ENCODE assay signal across 1 cellular context in the genomic region with DNA sequence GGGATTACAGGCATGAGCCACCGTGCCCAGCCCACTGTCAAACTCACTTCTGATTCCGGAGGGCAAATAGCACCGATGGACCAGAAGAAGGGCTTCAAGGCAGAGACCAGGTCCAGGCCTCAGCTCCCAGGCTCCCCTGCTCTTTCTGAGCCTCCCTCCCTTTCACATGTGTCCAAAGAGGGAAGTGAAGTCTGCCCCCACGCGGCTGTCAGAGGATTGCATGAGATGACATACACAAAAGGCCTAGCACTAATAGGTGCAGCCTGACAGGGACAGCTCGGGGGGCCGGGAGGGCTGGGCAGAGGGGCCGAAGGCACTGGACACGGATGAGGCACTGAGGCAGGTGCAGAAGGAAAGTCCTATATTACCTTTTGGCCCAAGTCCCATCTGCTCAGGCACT.
A peak's percentile ranks its signal among the peaks of the same experiment; 100 is the strongest.
TF ChIP-seq lines count a peak whose summit lies in the region.

No MANE protein-coding gene starts in this region.

TF ChIP-seq in H1, 55 proteins besides CTCF, POLR2A, EP300 and RAD21 (continued from another document):
- TF ChIP-seq, protein P1, sequence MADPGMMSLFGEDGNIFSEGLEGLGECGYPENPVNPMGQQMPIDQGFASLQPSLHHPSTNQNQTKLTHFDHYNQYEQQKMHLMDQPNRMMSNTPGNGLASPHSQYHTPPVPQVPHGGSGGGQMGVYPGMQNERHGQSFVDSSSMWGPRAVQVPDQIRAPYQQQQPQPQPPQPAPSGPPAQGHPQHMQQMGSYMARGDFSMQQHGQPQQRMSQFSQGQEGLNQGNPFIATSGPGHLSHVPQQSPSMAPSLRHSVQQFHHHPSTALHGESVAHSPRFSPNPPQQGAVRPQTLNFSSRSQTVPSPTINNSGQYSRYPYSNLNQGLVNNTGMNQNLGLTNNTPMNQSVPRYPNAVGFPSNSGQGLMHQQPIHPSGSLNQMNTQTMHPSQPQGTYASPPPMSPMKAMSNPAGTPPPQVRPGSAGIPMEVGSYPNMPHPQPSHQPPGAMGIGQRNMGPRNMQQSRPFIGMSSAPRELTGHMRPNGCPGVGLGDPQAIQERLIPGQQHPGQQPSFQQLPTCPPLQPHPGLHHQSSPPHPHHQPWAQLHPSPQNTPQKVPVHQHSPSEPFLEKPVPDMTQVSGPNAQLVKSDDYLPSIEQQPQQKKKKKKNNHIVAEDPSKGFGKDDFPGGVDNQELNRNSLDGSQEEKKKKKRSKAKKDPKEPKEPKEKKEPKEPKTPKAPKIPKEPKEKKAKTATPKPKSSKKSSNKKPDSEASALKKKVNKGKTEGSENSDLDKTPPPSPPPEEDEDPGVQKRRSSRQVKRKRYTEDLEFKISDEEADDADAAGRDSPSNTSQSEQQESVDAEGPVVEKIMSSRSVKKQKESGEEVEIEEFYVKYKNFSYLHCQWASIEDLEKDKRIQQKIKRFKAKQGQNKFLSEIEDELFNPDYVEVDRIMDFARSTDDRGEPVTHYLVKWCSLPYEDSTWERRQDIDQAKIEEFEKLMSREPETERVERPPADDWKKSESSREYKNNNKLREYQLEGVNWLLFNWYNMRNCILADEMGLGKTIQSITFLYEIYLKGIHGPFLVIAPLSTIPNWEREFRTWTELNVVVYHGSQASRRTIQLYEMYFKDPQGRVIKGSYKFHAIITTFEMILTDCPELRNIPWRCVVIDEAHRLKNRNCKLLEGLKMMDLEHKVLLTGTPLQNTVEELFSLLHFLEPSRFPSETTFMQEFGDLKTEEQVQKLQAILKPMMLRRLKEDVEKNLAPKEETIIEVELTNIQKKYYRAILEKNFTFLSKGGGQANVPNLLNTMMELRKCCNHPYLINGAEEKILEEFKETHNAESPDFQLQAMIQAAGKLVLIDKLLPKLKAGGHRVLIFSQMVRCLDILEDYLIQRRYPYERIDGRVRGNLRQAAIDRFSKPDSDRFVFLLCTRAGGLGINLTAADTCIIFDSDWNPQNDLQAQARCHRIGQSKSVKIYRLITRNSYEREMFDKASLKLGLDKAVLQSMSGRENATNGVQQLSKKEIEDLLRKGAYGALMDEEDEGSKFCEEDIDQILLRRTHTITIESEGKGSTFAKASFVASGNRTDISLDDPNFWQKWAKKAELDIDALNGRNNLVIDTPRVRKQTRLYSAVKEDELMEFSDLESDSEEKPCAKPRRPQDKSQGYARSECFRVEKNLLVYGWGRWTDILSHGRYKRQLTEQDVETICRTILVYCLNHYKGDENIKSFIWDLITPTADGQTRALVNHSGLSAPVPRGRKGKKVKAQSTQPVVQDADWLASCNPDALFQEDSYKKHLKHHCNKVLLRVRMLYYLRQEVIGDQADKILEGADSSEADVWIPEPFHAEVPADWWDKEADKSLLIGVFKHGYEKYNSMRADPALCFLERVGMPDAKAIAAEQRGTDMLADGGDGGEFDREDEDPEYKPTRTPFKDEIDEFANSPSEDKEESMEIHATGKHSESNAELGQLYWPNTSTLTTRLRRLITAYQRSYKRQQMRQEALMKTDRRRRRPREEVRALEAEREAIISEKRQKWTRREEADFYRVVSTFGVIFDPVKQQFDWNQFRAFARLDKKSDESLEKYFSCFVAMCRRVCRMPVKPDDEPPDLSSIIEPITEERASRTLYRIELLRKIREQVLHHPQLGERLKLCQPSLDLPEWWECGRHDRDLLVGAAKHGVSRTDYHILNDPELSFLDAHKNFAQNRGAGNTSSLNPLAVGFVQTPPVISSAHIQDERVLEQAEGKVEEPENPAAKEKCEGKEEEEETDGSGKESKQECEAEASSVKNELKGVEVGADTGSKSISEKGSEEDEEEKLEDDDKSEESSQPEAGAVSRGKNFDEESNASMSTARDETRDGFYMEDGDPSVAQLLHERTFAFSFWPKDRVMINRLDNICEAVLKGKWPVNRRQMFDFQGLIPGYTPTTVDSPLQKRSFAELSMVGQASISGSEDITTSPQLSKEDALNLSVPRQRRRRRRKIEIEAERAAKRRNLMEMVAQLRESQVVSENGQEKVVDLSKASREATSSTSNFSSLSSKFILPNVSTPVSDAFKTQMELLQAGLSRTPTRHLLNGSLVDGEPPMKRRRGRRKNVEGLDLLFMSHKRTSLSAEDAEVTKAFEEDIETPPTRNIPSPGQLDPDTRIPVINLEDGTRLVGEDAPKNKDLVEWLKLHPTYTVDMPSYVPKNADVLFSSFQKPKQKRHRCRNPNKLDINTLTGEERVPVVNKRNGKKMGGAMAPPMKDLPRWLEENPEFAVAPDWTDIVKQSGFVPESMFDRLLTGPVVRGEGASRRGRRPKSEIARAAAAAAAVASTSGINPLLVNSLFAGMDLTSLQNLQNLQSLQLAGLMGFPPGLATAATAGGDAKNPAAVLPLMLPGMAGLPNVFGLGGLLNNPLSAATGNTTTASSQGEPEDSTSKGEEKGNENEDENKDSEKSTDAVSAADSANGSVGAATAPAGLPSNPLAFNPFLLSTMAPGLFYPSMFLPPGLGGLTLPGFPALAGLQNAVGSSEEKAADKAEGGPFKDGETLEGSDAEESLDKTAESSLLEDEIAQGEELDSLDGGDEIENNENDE (IDR thresholded peaks at IDR 0.05; ENCODE audit: insufficient replicate concordance, low read length) = no peak
- TF ChIP-seq SUZ12 (IDR thresholded peaks at IDR 0.05; ENCODE audit: low read length) (no peak), RBBP5 (IDR thresholded peaks at IDR 0.05; ENCODE audit: borderline replicate concordance, low read depth, low read length) (no peak), SIN3A (conservative IDR thresholded peaks at IDR 0.05 in 1 of 2, IDR thresholded peaks at IDR 0.05 in 1 of 2; ENCODE audit: low read depth in 1 of 2, low read length in 2 of 2) (0 out of 4 replicates have a peak, but pooled peaks of 1 of the 2 experiments have one; percentile 21), ATF3 (IDR thresholded peaks at IDR 0.05; ENCODE audit: insufficient read depth, low read depth, low read length) (no peak), GABPA (IDR thresholded peaks at IDR 0.05; ENCODE audit: borderline replicate concordance, insufficient read depth, low read length) (no peak), SIX5 (IDR thresholded peaks at IDR 0.05; ENCODE audit: low read depth, low read length) (no peak), KDM1A (IDR thresholded peaks at IDR 0.05; ENCODE audit: borderline replicate concordance, low read length) (no peak), GTF2F1 (IDR thresholded peaks at IDR 0.05; ENCODE audit: borderline replicate concordance, low read depth, low read length) (no peak), POLR2AphosphoS5 (IDR thresholded peaks at IDR 0.05; ENCODE audit: low read depth, low read length) (no peak), EZH2 (IDR thresholded peaks at IDR 0.05; ENCODE audit: low read depth, low read length, severe bottlenecking) (no peak), POU5F1 (IDR thresholded peaks at IDR 0.05; ENCODE audit: low read depth, low read length) (no peak), MAX (IDR thresholded peaks at IDR 0.05) (peak; percentile 89), E2F6 (IDR thresholded peaks at IDR 0.05) (peak; percentile 92), SRF (IDR thresholded peaks at IDR 0.05; ENCODE audit: low read depth, low read length) (no peak), TAF1 (IDR thresholded peaks at IDR 0.05; ENCODE audit: low read depth, low read length) (no peak), SP2 (IDR thresholded peaks at IDR 0.05; ENCODE audit: low read length) (no peak), HDAC6 (IDR thresholded peaks at IDR 0.05; ENCODE audit: low read depth, low read length) (no peak), USF2 (IDR thresholded peaks at IDR 0.05; ENCODE audit: low read length) (no peak), BACH1 (IDR thresholded peaks at IDR 0.05; ENCODE audit: low read length) (no peak)
